Comparison of ENCODE assay signal across 26 cellular contexts in genomic region chr11:44976576-44976975, GRCh38. TPM values are rescaled to one million over a fixed set of nuclear protein-coding genes. Genes with fewer than 3 reads are reported as not detected.
DNase-seq lines count a peak whose midpoint lies in the region; ATAC-seq, FAIRE-seq and TF ChIP-seq lines count a peak whose summit lies in the region.
"Had no signal": no experiment of that assay in that cellular context is flagged by ENCODE, and none has a peak within 500 bp of the region (broad histone marks: within the 10 kb centered on the region; RNA-seq: fewer than 3 reads in every experiment).

No MANE protein-coding gene starts in this region.

- TF ChIP-seq EP300 in H1 (IDR thresholded peaks at IDR 0.05; ENCODE audit: borderline replicate concordance in 1 of 2, low read depth in 2 of 2, low read length in 2 of 2): no peak
- no peak for TF ChIP-seq EP300 in stomach (IDR thresholded peaks at IDR 0.05)

- peaks cover 0 to 5% of the 10 kb centered on the region in 2 experiments for H4K20me1 ChIP-seq in H1 (replicated peaks in 1 of 2; ENCODE audit: control insufficient read depth in 1 of 2, insufficient read depth in 2 of 2, low read length in 2 of 2)
- H4K20me1 ChIP-seq: BLaER1 treated with 17β-estradiol and CSF1 and Interleukin-3, amounts not matched to agents 10 nM and 100 nM had no signal

- H3K27ac Mint-ChIP-seq in natural killer cell: no peak overlapping the region
- H3K27ac Mint-ChIP-seq: CD8-positive, alpha-beta T cell; GM23338; HFFc6 had no signal

- H3K14ac ChIP-seq in H1 (ENCODE audit: insufficient read length): no peak overlapping the region

- no peak overlapping the region for H4K5ac ChIP-seq in H1 (ENCODE audit: insufficient read length, low read depth, low read length)

- no peak overlapping the region for H3K23ac ChIP-seq in H1 (ENCODE audit: insufficient read length)

- in situ Hi-C loops in Panc1 (cut with HindIII; ENCODE audit: low pct_unique_long_range_greater_than_20kb, low sequenced_read_pairs): no loop called here

- H3K79me1 ChIP-seq in H1 (ENCODE audit: low read depth, low read length): no peaks in the 10 kb centered on the region

- peak overlapping the region; percentile 5; the same call in 1 of the 2 replicates for H3K18ac ChIP-seq in H1 (ENCODE audit: extremely low read depth, low read length)

- no peak for DNase-seq in Panc1 (ENCODE audit: low read depth, low spot score)
- DNase-seq in H1 (ENCODE audit: low read depth in 1 of 2, low spot score in 2 of 2): no peak
- peak; percentile 38 for DNase-seq in mucosa of gallbladder (ENCODE audit: low spot score)
- no peak for DNase-seq in stomach
- DNase-seq in superior temporal gyrus (ENCODE audit: extremely low spot score): no peak
- DNase-seq in UCSD-AML1 (lab: John Stamatoyannopoulos, UW; ENCODE audit: unreplicated experiment): no peak
- DNase-seq in natural killer cell: no peak
- DNase-seq in NCI-H1694 treated with DMSO at 0.1 percent for 48 hours (lab: John Stamatoyannopoulos, UW): no peak
- DNase-seq: Caco-2; CD8-positive, alpha-beta T cell; DMS79; EL; GDM1; HFFc6; NCI-H1436 treated with DMSO at 0.1 percent for 48 hours; NCI-H2227 treated with DMSO at 0.1 percent for 48 hours; SIG-M5 had no signal

- no peak for TF ChIP-seq RAD21 in H1 (IDR thresholded peaks at IDR 0.05 in 1 of 2, conservative IDR thresholded peaks at IDR 0.05 in 1 of 2; ENCODE audit: low read depth in 2 of 2, low read length in 2 of 2)

- BruUV-seq in Panc1 (replicated peaks; lab: Mats Ljungman, UMichigan): no TSS peak

- no peaks in the 10 kb centered on the region for H3K36me3 Mint-ChIP-seq in natural killer cell
- H3K36me3 Mint-ChIP-seq: CD8-positive, alpha-beta T cell had no signal

- H3K4me1 ChIP-seq in Panc1 (ENCODE audit: control insufficient read depth, insufficient read depth, low read length) (peaks cover 49% of the 10 kb centered on the region), H1 (replicated peaks in 1 of 4; ENCODE audit: control insufficient read depth in 3 of 4, insufficient read depth in 4 of 4, low read length in 3 of 4) (peaks cover 0 to 27% (median 18%) of the 10 kb centered on the region in 4 experiments; a peak in 6 of 7 replicates), stomach (peaks cover 42 to 57% (median 49%) of the 10 kb centered on the region in 4 donors)
- H3K4me1 ChIP-seq: HAP-1 had no signal

- CTCF ChIA-PET in Panc1 (lab: Charles Lee): interaction anchor here (0.7 to 1.1 kb wide), 3 partner anchors 16 to 391 kb away, joined by 3 to 5 read pairs (median 3); no protein-coding TSS in a partner anchor
- CTCF ChIA-PET in H1 (lab: Charles Lee; ENCODE audit: partially characterized antibody): interaction anchor here (0.6 to 38.2 kb wide), 17 partner anchors 9 to 1095 kb away, joined by 3 to 731 read pairs (median 6); partner anchors contain the start of gene TP53I11

- peak overlapping the region; percentile 62; the same call in 1 of the 2 replicates for H2BK12ac ChIP-seq in H1 (ENCODE audit: low read depth, low read length)

- H3K4me1 Mint-ChIP-seq in natural killer cell: peaks cover 39 to 45% of the 10 kb centered on the region in 2 donors

- H3K56ac ChIP-seq in H1 (replicated peaks; ENCODE audit: insufficient read length, low read depth, low read length): no peak overlapping the region

- H3K27me3 Mint-ChIP-seq in natural killer cell (ENCODE audit: low read depth in 2 of 2): peaks cover 0 to 2% of the 10 kb centered on the region in 2 donors

- H3K4me3 ChIP-seq in Panc1 (ENCODE audit: low read depth in 2 of 2, low read length in 2 of 2) (no peak overlapping the region), H1 (ENCODE audit: extremely low read depth in 1 of 4, insufficient read depth in 2 of 4, low read depth in 3 of 4, low read length in 4 of 4) (no peak overlapping the region), stomach (no peak overlapping the region)
- H3K4me3 ChIP-seq: A549; BLaER1 treated with 17β-estradiol and CSF1 and Interleukin-3, amounts not matched to agents 10 nM and 100 nM; GM12878; GM23338; HAP-1; K562 had no signal

- intact Hi-C loops in Panc1 (cut with micrococcal nuclease; ENCODE audit: unreplicated experiment) (no loop called here), stomach (cut with DNase I; ENCODE audit: low total_unique reads) (no loop called here), natural killer cell (cut with micrococcal nuclease) (no loop called here)

- no peak overlapping the region for H2BK120ac ChIP-seq in H1 (replicated peaks; ENCODE audit: low read depth, low read length)

- H3K27me3 ChIP-seq in Panc1 (ENCODE audit: control insufficient read depth, insufficient read depth, low read length) (no peaks in the 10 kb centered on the region), H1 (replicated peaks in 1 of 4; ENCODE audit: control insufficient read depth in 3 of 4, extremely low read depth in 1 of 4, insufficient read depth in 3 of 4, low read length in 3 of 4) (no peaks in the 10 kb centered on the region), stomach (no peaks in the 10 kb centered on the region)
- H3K27me3 ChIP-seq: BLaER1 treated with 17β-estradiol and CSF1 and Interleukin-3, amounts not matched to agents 10 nM and 100 nM had no signal

- H2BK5ac ChIP-seq in H1 (ENCODE audit: low read depth, low read length): no peak overlapping the region

- H3K27ac ChIP-seq in Panc1 (ENCODE audit: low read length) (peak overlapping the region; percentile 91), H1 (ENCODE audit: low read depth, low read length) (no peak overlapping the region), stomach (peak overlapping the region in 3 of 5 donors; percentile 23 to 90 (median 84))
- H3K27ac ChIP-seq: A549; BLaER1 treated with 17β-estradiol and CSF1 and Interleukin-3, amounts not matched to agents 10 nM and 100 nM had no signal

- no peak overlapping the region for H2BK20ac ChIP-seq in H1 (ENCODE audit: low read length)

- H3K9me3 Mint-ChIP-seq in natural killer cell: no peaks in the 10 kb centered on the region
- H3K9me3 Mint-ChIP-seq: CD8-positive, alpha-beta T cell; GM23338; HFFc6 had no signal

- TF ChIP-seq CTCF in Panc1 (IDR thresholded peaks at IDR 0.05): no peak
- no peak for TF ChIP-seq CTCF in H1 (IDR thresholded peaks at IDR 0.05; ENCODE audit: control extremely low read depth in 1 of 3, insufficient read depth in 1 of 3, low read depth in 1 of 3, low read length in 3 of 3)
- no peak for TF ChIP-seq CTCF in stomach (IDR thresholded peaks at IDR 0.05)
- TF ChIP-seq CTCF in natural killer cell (IDR thresholded peaks at IDR 0.05): no peak

- H4K91ac ChIP-seq in H1 (replicated peaks; ENCODE audit: insufficient read length, low read length): no peak overlapping the region

- TF ChIP-seq POLR2A in H1 (IDR thresholded peaks at IDR 0.05; ENCODE audit: control extremely low read depth in 1 of 2, low read depth in 2 of 2, low read length in 2 of 2) (no peak), stomach (IDR thresholded peaks at IDR 0.05) (no peak)

- H3K4ac ChIP-seq in H1 (replicated peaks; ENCODE audit: insufficient read length, low read depth, low read length): no peak overlapping the region

- 0 out of 2 replicates have a peak overlapping the region, but pooled peaks have one; percentile 84 for H2BK15ac ChIP-seq in H1 (ENCODE audit: low read length)

- no peak overlapping the region for H3K9ac ChIP-seq in H1 (replicated peaks in 1 of 4; ENCODE audit: extremely low read depth in 1 of 4, low read depth in 3 of 4, low read length in 3 of 4)
- H3K9ac ChIP-seq: BLaER1 treated with 17β-estradiol and CSF1 and Interleukin-3, amounts not matched to agents 10 nM and 100 nM; SK-N-SH had no signal

- ATAC-seq in Panc1 (no peak), natural killer cell (no peak)
- ATAC-seq: CD8-positive, alpha-beta T cell; GM12878 had no signal

- H3K4me3 Mint-ChIP-seq in natural killer cell: no peak overlapping the region
- H3K4me3 Mint-ChIP-seq: CD8-positive, alpha-beta T cell; GM23338; HFFc6 had no signal

- H3K23me2 ChIP-seq in H1 (ENCODE audit: low read depth, low read length): peaks cover 6% of the 10 kb centered on the region

- no peaks in the 10 kb centered on the region for H3K36me3 ChIP-seq in Panc1 (ENCODE audit: control insufficient read depth, insufficient read depth, low read length)
- no peaks in the 10 kb centered on the region for H3K36me3 ChIP-seq in H1 (ENCODE audit: control insufficient read depth in 2 of 4, insufficient read depth in 4 of 4, low read length in 3 of 4)
- no peaks in the 10 kb centered on the region for H3K36me3 ChIP-seq in stomach
- H3K36me3 ChIP-seq: BLaER1 treated with 17β-estradiol and CSF1 and Interleukin-3, amounts not matched to agents 10 nM and 100 nM; HAP-1 had no signal

- no peaks in the 10 kb centered on the region for H3K9me3 ChIP-seq in Panc1 (ENCODE audit: control insufficient read depth, insufficient read depth, low read depth, low read length)
- H3K9me3 ChIP-seq in H1 (ENCODE audit: insufficient read depth in 2 of 2, low read depth in 1 of 2, low read length in 1 of 2): no peaks in the 10 kb centered on the region
- no peaks in the 10 kb centered on the region for H3K9me3 ChIP-seq in stomach
- H3K9me3 ChIP-seq: A549; BLaER1 treated with 17β-estradiol and CSF1 and Interleukin-3, amounts not matched to agents 10 nM and 100 nM; Caco-2; HAP-1; SK-N-SH had no signal

- POLR2A ChIA-PET in Panc1 (lab: Charles Lee): no interaction called here
- POLR2A ChIA-PET in H1 (lab: Charles Lee; ENCODE audit: partially characterized antibody): interaction anchor here (1.1 to 4.8 kb wide), 3 partner anchors 11 to 32 kb away, joined by 4 to 16 read pairs (median 6); no protein-coding TSS in a partner anchor

- no peaks in the 10 kb centered on the region for H3K79me2 ChIP-seq in H1 (ENCODE audit: control insufficient read depth in 1 of 2, insufficient read depth in 2 of 2, low read length in 2 of 2)

- H2AK5ac ChIP-seq in H1 (ENCODE audit: low read depth, low read length): no peak overlapping the region

- FAIRE-seq in H1 (lab: Jason Lieb, UNC): no peak
- FAIRE-seq: A549, GM12878, HepG2, K562, RCC 7860 had no signal

- H2AFZ ChIP-seq in H1 (ENCODE audit: low read length): no peak overlapping the region

- no peak overlapping the region for H3K4me2 ChIP-seq in H1 (ENCODE audit: insufficient read depth in 1 of 2, low read depth in 2 of 2, low read length in 2 of 2)
- H3K4me2 ChIP-seq: A549, GM23338, SK-N-SH had no signal

- H4K8ac ChIP-seq in H1 (ENCODE audit: extremely low read depth, insufficient read depth, low read length): no peak overlapping the region

- 86% methylated on average over 4 of the region's 5 CpGs; no CpG with 5 or more reads in 1 of the 2 experiments for WGBS in H1 (ENCODE audit: extremely low coverage in 1 of 2, insufficient coverage in 1 of 2, insufficient read length in 1 of 2, insufficient replicate concordance in 2 of 2, low coverage in 1 of 2, low lambda C conversion rate in 2 of 2, missing lambda C conversion rate in 1 of 2), 2 experiments
- WGBS in stomach, 5 donors: 41 to 69% (median 65%) methylated on average over 5 of the region's 5 CpGs

RNA-seq across cellular contexts. Expression of gene TP53I11, which starts 25.9 kb away (rescaled TPM):
- total RNA-seq in Panc1 (2021; ENCODE audit: unreplicated experiment) (132 TPM), mucosa of gallbladder (133 TPM), stomach (100 to 1,000 TPM in 1 of 5 donors, 10 to 100 TPM in 4; 27.2 to 155 (median 31.6) TPM), natural killer cell (10 to 100 TPM in 1 of 3 donors, 1 to 10 TPM in 2; 3.7 to 13.9 (median 9.2) TPM)
- 179 TPM for polyA plus RNA-seq in Panc1 (2012; ENCODE audit: insufficient read length)
- 46.3 and 53.7 TPM in 2 replicates for total RNA-seq in H1 (2021; fragmentation: NEBNext Ultra II Directional; extraction: Animal tissue kit (Norgen Biotek cat#: 25700))
- polyA plus RNA-seq in H1 (2011; rRNA removed) (34.0 and 47.5 TPM in 2 replicates), stomach (10 to 100 TPM; 12.4 to 27.1 (median 18.5) TPM)
- polyA plus RNA-seq in H1 (2011; cell fraction: cytosol; rRNA removed): 25.8 TPM
- polyA plus RNA-seq in H1 (2011; cell fraction: nucleus; rRNA removed): 48.2 TPM
- polyA plus RNA-seq in H1 (2012, experiment 1 of 2): 44.1 to 78.7 TPM (median 68.4 TPM) in 4 replicates
- polyA plus RNA-seq in H1 (2012, experiment 2 of 2): 49.8 TPM
- polyA plus RNA-seq in H1 (2013, experiment 1 of 2): 52.1 TPM
- 59.6 TPM for polyA plus RNA-seq in H1 (2013, experiment 2 of 2)
- 26.4 and 26.9 TPM in 2 replicates for polyA minus RNA-seq in H1 (2011; rRNA and poly(A)+ RNA removed)
- 34.6 TPM for polyA minus RNA-seq in H1 (2011; cell fraction: cytosol; rRNA and poly(A)+ RNA removed)
- 44.5 TPM for polyA minus RNA-seq in H1 (2011; cell fraction: nucleus; rRNA and poly(A)+ RNA removed)
- total RNA-seq: HepG2 had no signal
- polyA plus RNA-seq: HepG2 had no signal
